2 cellular contexts compared by ENCODE assay signal in the genomic region with DNA sequence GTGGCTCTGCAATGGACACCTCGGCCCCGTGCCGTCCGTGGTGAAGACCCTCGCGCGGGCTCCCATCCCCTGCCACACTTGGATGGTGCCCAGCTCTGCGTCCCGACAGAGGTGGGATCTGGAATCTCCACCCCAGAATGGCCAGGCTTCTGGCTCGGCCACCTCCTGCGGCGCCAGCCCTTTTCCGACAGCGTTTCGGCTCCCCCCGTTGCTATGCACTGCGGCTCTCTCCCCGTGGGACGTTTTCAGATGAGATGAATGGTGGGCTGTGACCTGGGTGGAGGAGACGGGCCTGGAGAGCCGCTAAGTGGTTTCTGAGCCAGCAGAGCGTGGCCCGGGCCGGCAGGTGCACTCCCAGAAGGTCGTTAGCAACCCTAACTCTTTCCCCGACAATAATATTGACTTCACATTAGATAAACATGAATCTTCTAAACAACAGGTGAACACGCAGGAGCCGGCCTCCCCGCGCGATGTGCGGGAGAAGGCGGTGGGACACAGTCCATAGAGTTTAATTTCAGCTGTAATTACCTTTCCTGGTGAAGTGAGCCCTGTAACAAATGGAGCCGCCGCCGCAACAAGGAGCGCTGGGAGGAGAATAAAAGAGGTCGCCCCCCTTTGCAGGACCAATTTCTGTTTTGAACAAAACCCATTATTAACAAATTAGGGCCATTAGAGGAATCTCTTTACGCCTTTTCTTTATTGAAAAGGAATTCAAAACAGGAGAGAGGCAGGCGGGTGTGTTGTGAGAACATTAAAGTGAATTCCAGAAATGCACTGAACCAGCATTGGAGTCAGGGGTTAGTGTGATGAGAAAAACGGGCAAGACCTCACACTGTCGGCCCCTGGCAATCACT.
TF ChIP-seq lines count a peak whose summit lies in the region.

No MANE protein-coding gene starts in this region.

TF ChIP-seq in SK-N-SH, 30 proteins besides CTCF, POLR2A, EP300 and RAD21 (continued from another document):
- TF ChIP-seq CHD2 (IDR thresholded peaks at IDR 0.05; ENCODE audit: low read length, partially characterized antibody) (no peak), MEF2A (IDR thresholded peaks at IDR 0.05; ENCODE audit: borderline replicate concordance, low read depth) (no peak)

TF ChIP-seq in SK-N-SH treated with all-trans-retinoic acid at 6 μM for 48 hours, 23 proteins besides CTCF, POLR2A, EP300 and RAD21 (continued from another document):
- no peak for TF ChIP-seq CSDC2 (CRISPR knock-in tag; IDR thresholded peaks at IDR 0.05)
